ENCODE assay signal across 8 cellular contexts in the genomic region with DNA sequence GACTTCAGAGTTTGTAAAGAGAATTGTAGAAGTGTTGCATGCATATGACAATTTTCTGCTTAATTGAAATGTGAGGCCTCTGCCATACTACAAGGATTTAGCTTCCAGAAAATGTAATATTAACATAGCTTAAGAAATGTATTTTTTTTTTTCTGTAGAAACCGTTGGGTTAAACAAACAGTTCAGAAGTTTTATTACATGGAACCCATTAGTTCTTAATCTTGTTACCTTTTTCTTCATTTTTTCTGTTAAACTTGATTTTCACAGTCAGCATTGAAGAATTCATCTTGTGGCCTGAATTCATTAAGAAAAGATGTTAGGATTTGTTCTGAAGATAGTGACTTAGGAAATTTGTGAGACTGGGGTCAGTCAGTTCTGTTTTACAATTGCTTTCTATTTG. TPM values are rescaled to one million over a fixed set of nuclear protein-coding genes. Genes with fewer than 3 reads are reported as not detected.
DNase-seq lines count a peak whose midpoint lies in the region; ATAC-seq and TF ChIP-seq lines count a peak whose summit lies in the region.

No MANE protein-coding gene starts in this region.

- H3K27ac ChIP-seq in heart left ventricle (peak overlapping the region in 10 of 12 donors; percentile 2 to 99 (median 96)), uterus (peak overlapping the region; percentile 98 to 100)

- H3K36me3 Mint-ChIP-seq in memory B cell: peaks cover 5% of the 10 kb centered on the region
- H3K36me3 Mint-ChIP-seq in stimulated activated effector memory CD8-positive, alpha-beta T cell treated with anti-CD3 and anti-CD28 coated beads, Interleukin-12 subunit alpha, Interleukin-12 subunit beta, amount 100 ng/mL, for 72 hours: peaks cover 48% of the 10 kb centered on the region

- H3K27ac Mint-ChIP-seq in memory B cell: no peak overlapping the region
- H3K27ac Mint-ChIP-seq in stimulated activated effector memory CD8-positive, alpha-beta T cell treated with anti-CD3 and anti-CD28 coated beads, Interleukin-12 subunit alpha, Interleukin-12 subunit beta, amount 100 ng/mL, for 72 hours: no peak overlapping the region

- TF ChIP-seq CTCF in heart left ventricle (IDR thresholded peaks at IDR 0.05): no peak
- no peak for TF ChIP-seq CTCF in astrocyte of the cerebellum (IDR thresholded peaks at IDR 0.05; ENCODE audit: low read depth, low read length, missing control alignments)
- TF ChIP-seq CTCF in uterus (IDR thresholded peaks at IDR 0.05): no peak

- DNase-seq in heart left ventricle (no peak), Right ventricle myocardium inferior (ENCODE audit: missing footprints) (no peak), astrocyte of the cerebellum (ENCODE audit: low read depth) (no peak), memory B cell (ENCODE audit: low spot score in 2 of 2) (no peak), uterus (no peak), NCI-H748 treated with DMSO at 0.1 percent for 48 hours (lab: John Stamatoyannopoulos, UW) (no peak)
- no peak for DNase-seq in stimulated activated effector memory CD8-positive, alpha-beta T cell treated with anti-CD3 and anti-CD28 coated beads, Interleukin-12 subunit alpha, Interleukin-12 subunit beta, amount 100 ng/mL, for 72 hours (ENCODE audit: low spot score in 2 of 2)

- H3K9me3 ChIP-seq in heart left ventricle: no peaks in the 10 kb centered on the region
- no peaks in the 10 kb centered on the region for H3K9me3 ChIP-seq in uterus

- TF ChIP-seq POLR2A in heart left ventricle (IDR thresholded peaks at IDR 0.05) (no peak), uterus (IDR thresholded peaks at IDR 0.05) (no peak)

- 18 to 33% (median 28%) methylated on average over 1 of the region's 1 CpG for WGBS in heart left ventricle, 4 donors

- peaks cover 35% of the 10 kb centered on the region for H3K4me1 Mint-ChIP-seq in memory B cell
- H3K4me1 Mint-ChIP-seq in stimulated activated effector memory CD8-positive, alpha-beta T cell treated with anti-CD3 and anti-CD28 coated beads, Interleukin-12 subunit alpha, Interleukin-12 subunit beta, amount 100 ng/mL, for 72 hours: peaks cover 32% of the 10 kb centered on the region

- no peaks in the 10 kb centered on the region for H3K9me3 Mint-ChIP-seq in memory B cell
- H3K9me3 Mint-ChIP-seq in stimulated activated effector memory CD8-positive, alpha-beta T cell treated with anti-CD3 and anti-CD28 coated beads, Interleukin-12 subunit alpha, Interleukin-12 subunit beta, amount 100 ng/mL, for 72 hours: no peaks in the 10 kb centered on the region

- intact Hi-C loops in heart left ventricle (cut with DNase I) (loop anchor here in 3 of 10 donors (10.0 kb wide), 5 partner anchors 57 to 387 kb away; no protein-coding TSS in a partner anchor), Right ventricle myocardium inferior (cut with DNase I) (loop anchor here (10.0 kb wide), 1 partner anchor 197 kb away; no protein-coding TSS in a partner anchor), uterus (cut with DNase I; ENCODE audit: low total_unique reads) (no loop called here)

- in situ Hi-C loops in astrocyte of the cerebellum (cut with HindIII; ENCODE audit: low sequenced_read_pairs): loop anchor here (25.0 kb wide), 2 partner anchors 369 to 544 kb away; no protein-coding TSS in a partner anchor

- H3K4me1 ChIP-seq in heart left ventricle (peaks cover 0 to 63% (median 39%) of the 10 kb centered on the region in 12 donors), uterus (peaks cover 0 to 3% of the 10 kb centered on the region in 2 donors)

- ATAC-seq in heart left ventricle (no peak), Right ventricle myocardium inferior (no peak), memory B cell (ENCODE audit: low read depth) (no peak), GM21786 (IDR thresholded peaks at IDR 0.05; ENCODE audit: unreplicated experiment) (no peak)
- no peak for ATAC-seq in stimulated activated effector memory CD8-positive, alpha-beta T cell treated with anti-CD3 and anti-CD28 coated beads, Interleukin-12 subunit alpha, Interleukin-12 subunit beta, amount 100 ng/mL, for 72 hours

- H3K36me3 ChIP-seq in heart left ventricle: peaks cover 0 to 6% (median 0%) of the 10 kb centered on the region in 9 donors
- no peaks in the 10 kb centered on the region for H3K36me3 ChIP-seq in uterus

- H3K4me3 ChIP-seq in heart left ventricle (peak overlapping the region in 11 of 12 donors; percentile 67 to 95 (median 85)), astrocyte of the cerebellum (ENCODE audit: low read depth, low read length) (peak overlapping the region; percentile 91), uterus (peak overlapping the region; percentile 81 to 96)

- no peaks in the 10 kb centered on the region for H3K27me3 Mint-ChIP-seq in memory B cell

- peak overlapping the region; percentile 52 for H3K4me3 Mint-ChIP-seq in memory B cell
- H3K4me3 Mint-ChIP-seq in stimulated activated effector memory CD8-positive, alpha-beta T cell treated with anti-CD3 and anti-CD28 coated beads, Interleukin-12 subunit alpha, Interleukin-12 subunit beta, amount 100 ng/mL, for 72 hours: no peak overlapping the region

- H3K27me3 ChIP-seq in heart left ventricle (no peaks in the 10 kb centered on the region), uterus (no peaks in the 10 kb centered on the region)

RNA-seq across cellular contexts. Expression of a gene that starts 4.9 kb away (rescaled TPM):
- total RNA-seq in heart left ventricle (10 to 100 TPM; 47.5 to 77.7 (median 60.3) TPM), Right ventricle myocardium inferior (54.6 TPM), uterus (100 to 1,000 TPM in 3 of 4 donors, 10 to 100 TPM in 1; 40.0 to 317 (median 189) TPM)
- 10 to 100 TPM; 20.1 to 33.1 TPM for polyA plus RNA-seq in heart left ventricle

RNA-seq across cellular contexts. Expression of a gene that starts 4.9 kb away (rescaled TPM):
- under 1 TPM; 0.13 to 0.57 (median 0.43) TPM for total RNA-seq in heart left ventricle
- polyA plus RNA-seq in heart left ventricle: under 1 TPM; 0.19 to 0.26 TPM
- total RNA-seq in Right ventricle myocardium inferior: 0.27 TPM
- 1 to 10 TPM in 1 of 4 donors, under 1 TPM in 1, not detected in 2; 0.62 to 1.3 TPM for total RNA-seq in uterus

RNA-seq across cellular contexts. Expression of a gene that starts 50.3 kb away (rescaled TPM):
- total RNA-seq in heart left ventricle (100 to 1,000 TPM in 4 of 9 donors, 10 to 100 TPM in 5; 64.8 to 115 (median 87.5) TPM), Right ventricle myocardium inferior (98.2 TPM), uterus (10 to 100 TPM; 13.8 to 69.9 (median 31.5) TPM)
- 10 to 100 TPM; 17.5 to 49.0 TPM for polyA plus RNA-seq in heart left ventricle
